In the genomic region with DNA sequence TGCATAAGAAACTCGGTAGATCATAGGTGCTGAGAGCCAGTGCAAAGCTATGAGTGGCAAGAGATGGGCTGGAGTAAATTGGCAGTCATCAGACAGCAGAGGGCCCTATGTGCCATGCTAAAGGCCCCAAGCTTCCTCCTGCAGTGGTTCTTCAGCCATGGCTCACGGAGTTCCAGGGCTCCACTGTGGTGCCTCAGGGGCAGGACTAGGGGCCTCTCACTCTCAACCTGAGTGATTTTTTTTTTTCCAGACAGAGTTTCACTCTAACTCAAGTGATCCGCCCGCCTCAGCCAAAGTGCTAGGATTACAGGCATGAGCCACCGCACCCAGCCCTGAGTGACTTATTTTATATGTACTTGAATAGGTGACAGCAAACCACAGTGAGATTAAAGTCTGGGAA, we compare ENCODE assay signal across 12 cellular contexts. TPM values are rescaled to one million over a fixed set of nuclear protein-coding genes. Genes with fewer than 3 reads are reported as not detected.
DNase-seq lines count a peak whose midpoint lies in the region; ATAC-seq and TF ChIP-seq lines count a peak whose summit lies in the region.
"Had no signal": no experiment of that assay in that cellular context is flagged by ENCODE, and none has a peak within 500 bp of the region (broad histone marks: within the 10 kb centered on the region; RNA-seq: fewer than 3 reads in every experiment).

No MANE protein-coding gene starts in this region.

- H3K4me3 Mint-ChIP-seq in immature natural killer cell: no peak overlapping the region
- H3K4me3 Mint-ChIP-seq: activated B cell treated with CpG ODN at 0.5 μM for 24 hours; central memory CD8-positive, alpha-beta T cell had no signal

- DNase-seq in ACHN (peak; percentile 38), GM10266 (ENCODE audit: extremely low spot score) (no peak), PC-3 (peak; percentile 51), heart right ventricle (no peak), immature natural killer cell (no peak), GM03348 (ENCODE audit: low spot score) (no peak), dedifferentiated amniotic fluid mesenchymal stem cell (ENCODE audit: extremely low spot score) (no peak)
- DNase-seq in activated CD8-positive, alpha-beta memory T cell treated with anti-CD3 and anti-CD28 coated beads, Interleukin-2, amount 50 U/mL, for 48 hours: no peak
- DNase-seq: activated B cell treated with CpG ODN at 0.5 μM for 24 hours, tibial artery had no signal

- no peak overlapping the region for H3K27ac Mint-ChIP-seq in immature natural killer cell
- H3K27ac Mint-ChIP-seq: activated B cell treated with CpG ODN at 0.5 μM for 24 hours had no signal

- in situ Hi-C loops in ACHN (cut with HindIII; ENCODE audit: low pct_ligation_motif_present, low pct_unique_long_range_greater_than_20kb, low sequenced_read_pairs): no loop called here

- H3K79me2 ChIP-seq in PC-3 (ENCODE audit: low read length): no peaks in the 10 kb centered on the region

- H2AFZ ChIP-seq in PC-3 (ENCODE audit: low read length): peak overlapping the region; percentile 36

- 60 to 61% methylated on average over 5 of the region's 5 CpGs for WGBS in heart right ventricle, 2 donors

- H3K4me1 Mint-ChIP-seq in immature natural killer cell: no peaks in the 10 kb centered on the region
- H3K4me1 Mint-ChIP-seq: activated B cell treated with CpG ODN at 0.5 μM for 24 hours had no signal

- H3K4me3 ChIP-seq in PC-3 (ENCODE audit: low read length) (no peak overlapping the region), heart right ventricle (no peak overlapping the region)
- H3K4me3 ChIP-seq: tibial artery had no signal

- CTCF ChIA-PET in PC-3 (lab: Charles Lee): interaction anchor here (0.5 to 2.3 kb wide), 10 partner anchors 23 to 380 kb away, joined by 3 to 15 read pairs (median 4); no protein-coding TSS in a partner anchor

- H3K27me3 ChIP-seq in PC-3 (ENCODE audit: low read length) (no peaks in the 10 kb centered on the region), heart right ventricle (peaks cover 0 to 7% (median 0%) of the 10 kb centered on the region in 7 donors)
- H3K27me3 ChIP-seq: tibial artery had no signal

- H3K27me3 Mint-ChIP-seq in immature natural killer cell (ENCODE audit: low read depth in 3 of 3): peaks cover 0 to 5% (median 0%) of the 10 kb centered on the region in 3 donors

- intact Hi-C loops in PC-3 (cut with micrococcal nuclease) (loop anchor here (5.0 to 10.0 kb wide), 2 partner anchors 265 to 617 kb away; no protein-coding TSS in a partner anchor), heart right ventricle (cut with DNase I) (loop anchor here (1.0 to 10.0 kb wide), 14 partner anchors 120 to 617 kb away; no protein-coding TSS in a partner anchor)

- no TSS peak for BruUV-seq in PC-3 (replicated peaks; lab: Mats Ljungman, UMichigan)

- no peak overlapping the region for H3K9ac ChIP-seq in PC-3 (ENCODE audit: low read length)

- H3K4me1 ChIP-seq in PC-3 (ENCODE audit: insufficient read depth, low read length) (peaks cover 35% of the 10 kb centered on the region), heart right ventricle (peaks cover 2 to 35% (median 10%) of the 10 kb centered on the region in 9 donors)

- ATAC-seq in PC-3: peak; percentile 22
- peak in 7 of 8 donors; percentile 50 to 72 (median 62) for ATAC-seq in heart right ventricle

- H3K27ac ChIP-seq in PC-3 (ENCODE audit: low read length) (peak overlapping the region; percentile 8), heart right ventricle (peak overlapping the region in 1 of 10 donors; percentile 25)
- H3K27ac ChIP-seq: tibial artery had no signal

- H4K20me1 ChIP-seq in PC-3 (ENCODE audit: low read length): no peaks in the 10 kb centered on the region

- POLR2A ChIA-PET in PC-3 (lab: Charles Lee; ENCODE audit: unreplicated experiment): no interaction called here

- peak; percentile 42 for TF ChIP-seq CTCF in GM10266 (IDR thresholded peaks at IDR 0.05; ENCODE audit: control insufficient read depth, insufficient read depth, low read depth, missing control alignments)
- no peak for TF ChIP-seq CTCF in PC-3 (conservative IDR thresholded peaks at IDR 0.05; ENCODE audit: low read depth, low read length)
- TF ChIP-seq CTCF in heart right ventricle (IDR thresholded peaks at IDR 0.05): peak in 1 of 9 donors; percentile 19

- H3F3A ChIP-seq in PC-3 (ENCODE audit: low read length, unreplicated experiment): no peaks in the 10 kb centered on the region

- H3K9me3 ChIP-seq in PC-3 (ENCODE audit: low read length) (no peaks in the 10 kb centered on the region), heart right ventricle (no peaks in the 10 kb centered on the region)
- H3K9me3 ChIP-seq: tibial artery had no signal

- H3K9me2 ChIP-seq in PC-3 (replicated peaks; ENCODE audit: low read length): no peaks in the 10 kb centered on the region

- H3K36me3 ChIP-seq in PC-3 (ENCODE audit: low read depth, low read length) (no peaks in the 10 kb centered on the region), heart right ventricle (no peaks in the 10 kb centered on the region)
- H3K36me3 ChIP-seq: tibial artery had no signal

- no peaks in the 10 kb centered on the region for H3K9me3 Mint-ChIP-seq in immature natural killer cell
- H3K9me3 Mint-ChIP-seq: activated B cell treated with CpG ODN at 0.5 μM for 24 hours; central memory CD8-positive, alpha-beta T cell had no signal

- peak overlapping the region; percentile 30 for H3K4me2 ChIP-seq in PC-3 (ENCODE audit: low read length)

- no peaks in the 10 kb centered on the region for H3K36me3 Mint-ChIP-seq in immature natural killer cell

RNA-seq across cellular contexts. Expression of a gene that starts 10.4 kb away (rescaled TPM):
- total RNA-seq in PC-3 (2014; rRNA removed) (not detected in 2 replicates), heart right ventricle (not detected)
- polyA plus RNA-seq in heart right ventricle (not detected), immature natural killer cell (not detected)
- total RNA-seq: activated B cell treated with CpG ODN at 0.5 μM for 24 hours, G401 had no signal

RNA-seq across cellular contexts. Expression of a gene that starts 36.0 kb away (rescaled TPM):
- 17.8 and 23.4 TPM in 2 replicates for total RNA-seq in PC-3 (2014; rRNA removed)
- 1 to 10 TPM; 4.9 to 9.4 (median 6.1) TPM for total RNA-seq in heart right ventricle
- polyA plus RNA-seq in heart right ventricle: 10 to 100 TPM in 1 of 2 donors, 1 to 10 TPM in 1; 7.1 to 10.7 TPM
- 10 to 100 TPM in 2 of 3 donors, 1 to 10 TPM in 1; 4.6 to 30.0 (median 12.8) TPM for polyA plus RNA-seq in immature natural killer cell

Comparison
In these comparisons a context has a peak if more than half of its experiments do, and no peak if none do; other contexts are left out.
1. DNase-seq: peak in ACHN (single experiment) and PC-3 (single experiment); none in GM10266 (single experiment), heart right ventricle (0 of 2), immature natural killer cell (0 of 3), GM03348 (single experiment), activated CD8-positive, alpha-beta memory T cell treated with anti-CD3 and anti-CD28 coated beads, Interleukin-2, amount 50 U/mL, for 48 hours (single experiment) and dedifferentiated amniotic fluid mesenchymal stem cell (single experiment).